ENCODE assay signal across 10 cellular contexts in genomic region chr3:16148783-16149182, GRCh38. TPM values are rescaled to one million over a fixed set of nuclear protein-coding genes. Genes with fewer than 3 reads are reported as not detected.
DNase-seq lines count a peak whose midpoint lies in the region; ATAC-seq, FAIRE-seq and TF ChIP-seq lines count a peak whose summit lies in the region.
"Had no signal": no experiment of that assay in that cellular context is flagged by ENCODE, and none has a peak within 500 bp of the region (broad histone marks: within the 10 kb centered on the region; RNA-seq: fewer than 3 reads in every experiment).

No MANE protein-coding gene starts in this region.

- H3K27ac ChIP-seq in pancreas, result no peak overlapping the region

- H3K4me3 ChIP-seq in fibroblast of mammary gland (ENCODE audit: control insufficient read depth, low read depth, low read length), result no peak overlapping the region
- no peak overlapping the region for H3K4me3 ChIP-seq in pancreas
- H3K4me3 ChIP-seq: HAP-1 had no signal

- H3K9me3 ChIP-seq in pancreas, result no peaks in the 10 kb centered on the region
- H3K9me3 ChIP-seq: HAP-1 had no signal

- 66 to 73% methylated on average over 4 of the region's 4 CpGs for WGBS in pancreas, 2 donors

- intact Hi-C loops in pancreas (cut with DNase I), result no loop called here

- no peak for TF ChIP-seq CTCF in fibroblast of mammary gland (conservative IDR thresholded peaks at IDR 0.05; ENCODE audit: control insufficient read depth, insufficient read depth, low read depth, low read length)
- TF ChIP-seq CTCF in pancreas (IDR thresholded peaks at IDR 0.05), result no peak

- H3K36me3 ChIP-seq in pancreas, result no peaks in the 10 kb centered on the region
- H3K36me3 ChIP-seq: HAP-1 had no signal

- no peaks in the 10 kb centered on the region for H3K27me3 ChIP-seq in pancreas

- no peaks in the 10 kb centered on the region for H3K4me1 ChIP-seq in pancreas
- H3K4me1 ChIP-seq: HAP-1 had no signal

- ATAC-seq in pancreas, result peak in 3 of 4 donors; percentile 20 to 67 (median 36)
- no peak for ATAC-seq in stimulated activated naive CD8-positive, alpha-beta T cell treated with anti-CD3 and anti-CD28 coated beads, Interleukin-15, Interleukin-2, amounts not matched to agents 100 U/mL and 50 U/mL, for 24 hours

- no peak for FAIRE-seq in pancreas (lab: Jason Lieb, UNC)

- peak; percentile 35 for DNase-seq in Ammon's horn (ENCODE audit: low spot score)
- peak; percentile 41 for DNase-seq in NCI-H2227 treated with DMSO at 0.1 percent for 48 hours (lab: John Stamatoyannopoulos, UW)
- DNase-seq in fibroblast of mammary gland (ENCODE audit: low read depth), result peak; percentile 97
- peak in 1 of 6 donors; percentile 20 for DNase-seq in pancreas
- DNase-seq in activated CD4-positive, alpha-beta T cell treated with anti-CD3 and anti-CD28 coated beads for 48 hours, result no peak
- DNase-seq in middle frontal gyrus (ENCODE audit: extremely low spot score, low spot score), result no peak
- no peak for DNase-seq in stimulated activated naive CD8-positive, alpha-beta T cell treated with anti-CD3 and anti-CD28 coated beads, Interleukin-15, Interleukin-2, amounts not matched to agents 100 U/mL and 50 U/mL, for 24 hours
- no peak for DNase-seq in stimulated activated CD8-positive, alpha-beta memory T cell treated with anti-CD3 and anti-CD28 coated beads, Interleukin-4, amount 100 ng/mL, for 48 hours
- DNase-seq: DND-41 had no signal

RNA-seq across cellular contexts. Expression of gene GALNT15, which starts 25.7 kb away (rescaled TPM):
- 1 to 10 TPM in 5 of 6 donors, under 1 TPM in 1; 0.78 to 5.6 (median 2.0) TPM for total RNA-seq in pancreas
- 1 to 10 TPM; 2.8 TPM for polyA plus RNA-seq in pancreas

Comparison
In these comparisons a context has a peak if more than half of its experiments do, and no peak if none do; other contexts are left out.
1. DNase-seq: peak in Ammon's horn (single experiment), NCI-H2227 treated with DMSO at 0.1 percent for 48 hours (single experiment) and fibroblast of mammary gland (single experiment); none in activated CD4-positive, alpha-beta T cell treated with anti-CD3 and anti-CD28 coated beads for 48 hours (single experiment), middle frontal gyrus (single experiment), stimulated activated naive CD8-positive, alpha-beta T cell treated with anti-CD3 and anti-CD28 coated beads, Interleukin-15, Interleukin-2, amounts not matched to agents 100 U/mL and 50 U/mL, for 24 hours (single experiment) and stimulated activated CD8-positive, alpha-beta memory T cell treated with anti-CD3 and anti-CD28 coated beads, Interleukin-4, amount 100 ng/mL, for 48 hours (single experiment).